1 cellular context compared by ENCODE assay signal in genomic region chr2:128593518-128594272, GRCh38.
TF ChIP-seq lines count a peak whose summit lies in the region.

No MANE protein-coding gene starts in this region.

TF ChIP-seq in liver, 16 proteins besides CTCF, POLR2A, EP300 and RAD21 (continued from another document):
- TF ChIP-seq REST (IDR thresholded peaks at IDR 0.05): peak; percentile 62
- no peak for TF ChIP-seq HNF4A (conservative IDR thresholded peaks at IDR 0.05)
- peak; percentile 59 for TF ChIP-seq YY1 (IDR thresholded peaks at IDR 0.05)
- peak; percentile 19 for TF ChIP-seq FOXA2 (IDR thresholded peaks at IDR 0.05)
- TF ChIP-seq SP1 (IDR thresholded peaks at IDR 0.05): peak; percentile 86
